In genomic region chr5:112737088-112737471, GRCh38 we compare ENCODE assay signal across 8 cellular contexts. TPM values are rescaled to one million over a fixed set of nuclear protein-coding genes. Genes with fewer than 3 reads are reported as not detected.
DNase-seq lines count a peak whose midpoint lies in the region; ATAC-seq and TF ChIP-seq lines count a peak whose summit lies in the region.

No MANE protein-coding gene starts in this region.

- H3K36me3 ChIP-seq in fibroblast of lung (ENCODE audit: control insufficient read depth, insufficient read depth, low read length) (no peaks in the 10 kb centered on the region), psoas muscle (ENCODE audit: insufficient read depth in 1 of 2, low read depth in 1 of 2) (no peaks in the 10 kb centered on the region)

- H3K4me1 ChIP-seq in fibroblast of lung (ENCODE audit: control insufficient read depth, extremely low read depth, insufficient read depth, low read length) (peaks cover 7% of the 10 kb centered on the region), psoas muscle (peaks cover 20% of the 10 kb centered on the region)

- H3K4me2 ChIP-seq in fibroblast of lung (ENCODE audit: extremely low read depth, insufficient read depth, low read length): peak overlapping the region; percentile 96

- H2AFZ ChIP-seq in fibroblast of lung (ENCODE audit: low read length): peak overlapping the region; percentile 88

- TF ChIP-seq CTCF in fibroblast of lung (conservative IDR thresholded peaks at IDR 0.05 in 1 of 2, IDR thresholded peaks at IDR 0.05 in 1 of 2; ENCODE audit: low read depth in 1 of 2, low read length in 2 of 2) (no peak), psoas muscle (IDR thresholded peaks at IDR 0.05) (no peak)

- H3K27ac ChIP-seq in fibroblast of lung (ENCODE audit: insufficient read depth, low read length) (peak overlapping the region; percentile 90), psoas muscle (peak overlapping the region; percentile 66)

- intact Hi-C loops in psoas muscle (cut with DNase I): no loop called here

- whole genome bisulfite sequencing in psoas muscle, 3 donors: 0 to 11% (median 2%) methylated on average over 2 of the region's 2 CpGs

- peaks cover 30% of the 10 kb centered on the region for H3K79me2 ChIP-seq in fibroblast of lung (ENCODE audit: control insufficient read depth, insufficient read depth, low read length)

- no peak overlapping the region for H3K9ac ChIP-seq in fibroblast of lung (ENCODE audit: insufficient read depth, low read length)

- H4K20me1 ChIP-seq in fibroblast of lung (ENCODE audit: control insufficient read depth, extremely low read depth, insufficient read depth, low read length): no peaks in the 10 kb centered on the region

- H3K27ac Mint-ChIP-seq in activated naive CD4-positive, alpha-beta T cell treated with anti-CD3 and anti-CD28 coated beads, Interleukin-2, amount 50 U/mL, for 72 hours: peak overlapping the region; percentile 84 to 96

- H3K4me3 ChIP-seq in fibroblast of lung (replicated peaks in 1 of 4; ENCODE audit: control extremely low read depth in 1 of 4, insufficient read depth in 1 of 4, low read depth in 3 of 4, low read length in 4 of 4): peak overlapping the region; percentile 70 to 90 (median 78)
- H3K4me3 ChIP-seq in psoas muscle: peak overlapping the region; percentile 72

- no peaks in the 10 kb centered on the region for H3K27me3 ChIP-seq in fibroblast of lung (ENCODE audit: control insufficient read depth, insufficient read depth, low read length)
- H3K27me3 ChIP-seq in psoas muscle (ENCODE audit: insufficient read depth in 3 of 3, low read length in 2 of 3): no peaks in the 10 kb centered on the region

- no peak for DNase-seq in activated naive CD4-positive, alpha-beta T cell treated with anti-CD3 and anti-CD28 coated beads, Interleukin-2, amount 50 U/mL, for 72 hours (ENCODE audit: low spot score in 2 of 2)
- no peak for DNase-seq in activated naive CD4-positive, alpha-beta T cell treated with Interleukin-2 at 50 U/mL for 16 hours
- DNase-seq in RKO (ENCODE audit: low spot score) (peak; percentile 19), fibroblast of lung (ENCODE audit: low read depth in 2 of 2) (no peak), psoas muscle (no peak), superior temporal gyrus (ENCODE audit: extremely low spot score) (no peak), OCI-M2 (lab: John Stamatoyannopoulos, UW; ENCODE audit: unreplicated experiment) (no peak)

- peaks cover 5 to 10% of the 10 kb centered on the region in 2 donors for H3K36me3 Mint-ChIP-seq in activated naive CD4-positive, alpha-beta T cell treated with anti-CD3 and anti-CD28 coated beads, Interleukin-2, amount 50 U/mL, for 72 hours

- H3K9me3 Mint-ChIP-seq in activated naive CD4-positive, alpha-beta T cell treated with anti-CD3 and anti-CD28 coated beads, Interleukin-2, amount 50 U/mL, for 72 hours: peaks cover 0 to 4% of the 10 kb centered on the region in 2 donors

- H3K9me3 ChIP-seq in fibroblast of lung (ENCODE audit: control insufficient read depth, insufficient read depth, low read depth, low read length) (no peaks in the 10 kb centered on the region), psoas muscle (no peaks in the 10 kb centered on the region)

- peak in 1 of 2 donors; percentile 2 for ATAC-seq in activated naive CD4-positive, alpha-beta T cell treated with anti-CD3 and anti-CD28 coated beads, Interleukin-2, amount 50 U/mL, for 72 hours
- ATAC-seq in psoas muscle (peak in 2 of 4 donors; percentile 18 to 37), HG02938 (IDR thresholded peaks at IDR 0.05; ENCODE audit: unreplicated experiment) (no peak)

RNA-seq across cellular contexts. Expression of gene APC, which starts 0.6 kb away (rescaled TPM):
- total RNA-seq in activated naive CD4-positive, alpha-beta T cell treated with anti-CD3 and anti-CD28 coated beads, Interleukin-2, amount 50 U/mL, for 72 hours: 10 to 100 TPM; 17.4 to 24.5 TPM
- total RNA-seq in fibroblast of lung: 43.7 and 69.9 TPM in 2 replicates
- polyA plus RNA-seq in fibroblast of lung: 22.9 and 23.6 TPM in 2 replicates
- polyA plus RNA-seq in fibroblast of lung (2012): 11.3 and 15.2 TPM in 2 replicates
- polyA minus RNA-seq in fibroblast of lung (ENCODE audit: low replicate concordance): 7.9 and 9.6 TPM in 2 replicates
- total RNA-seq in psoas muscle: 10 to 100 TPM; 23.8 to 37.0 (median 29.6) TPM
- 10 to 100 TPM in 1 of 3 donors, 1 to 10 TPM in 2; 5.2 to 28.6 (median 6.7) TPM for polyA plus RNA-seq in psoas muscle
